ENCODE assay signal across 24 cellular contexts in genomic region chr20:61872371-61872900, GRCh38.
DNase-seq lines count a peak whose midpoint lies in the region; ATAC-seq and TF ChIP-seq lines count a peak whose summit lies in the region.
"Had no signal": no experiment of that assay in that cellular context is flagged by ENCODE, and none has a peak within 500 bp of the region (broad histone marks: within the 10 kb centered on the region; RNA-seq: fewer than 3 reads in every experiment).

No MANE protein-coding gene starts in this region.

- no peak overlapping the region for H3K4ac ChIP-seq in neuronal stem cell (ENCODE audit: low read length)

- no peaks in the 10 kb centered on the region for H3K4me1 ChIP-seq in right cardiac atrium (ENCODE audit: control insufficient read depth, insufficient read depth, low read length)
- H3K4me1 ChIP-seq in right atrium auricular region: no peaks in the 10 kb centered on the region
- H3K4me1 ChIP-seq in RWPE2 (ENCODE audit: insufficient read depth, poor library complexity, severe bottlenecking): no peaks in the 10 kb centered on the region
- no peaks in the 10 kb centered on the region for H3K4me1 ChIP-seq in neuronal stem cell (ENCODE audit: control insufficient read depth in 2 of 2, insufficient read depth in 1 of 2, low read depth in 1 of 2, low read length in 2 of 2)
- H3K4me1 ChIP-seq: BE2C had no signal

- H3K18ac ChIP-seq in neuronal stem cell (ENCODE audit: low read length): peak overlapping the region; percentile 76

- WGBS in right cardiac atrium: 86% methylated on average over 20 of the region's 20 CpGs
- no CpG with 5 or more reads among the region's 20 CpGs for WGBS in neuronal stem cell (ENCODE audit: extremely low coverage in 2 of 2, insufficient read length in 2 of 2, insufficient replicate concordance in 1 of 2), 2 donors

- H2BK120ac ChIP-seq in neuronal stem cell (ENCODE audit: low read depth, low read length): no peak overlapping the region

- no peak overlapping the region for H2BK15ac ChIP-seq in neuronal stem cell (ENCODE audit: low read length)

- ATAC-seq in right cardiac atrium: no peak
- ATAC-seq in RWPE2 (ENCODE audit: low read depth): peak; percentile 6; the same call in 1 of the 3 replicates
- ATAC-seq: GM12878 had no signal

- no peak overlapping the region for H2BK5ac ChIP-seq in neuronal stem cell (ENCODE audit: low read length)

- H3K4me1 Mint-ChIP-seq in activated naive CD4-positive, alpha-beta T cell treated with anti-CD3 and anti-CD28 coated beads for 36 hours (ENCODE audit: low read depth): no peaks in the 10 kb centered on the region
- no peaks in the 10 kb centered on the region for H3K4me1 Mint-ChIP-seq in immature natural killer cell
- H3K4me1 Mint-ChIP-seq: CD14-positive monocyte; CD4-positive, alpha-beta memory T cell; CD4-positive, CD25-positive, alpha-beta regulatory T cell; CD8-positive, alpha-beta memory T cell had no signal

- H3K14ac ChIP-seq in neuronal stem cell (ENCODE audit: low read length): peak overlapping the region; percentile 27

- H4K8ac ChIP-seq in neuronal stem cell (ENCODE audit: low read depth, low read length): no peak overlapping the region

- no peak overlapping the region for H2AFZ ChIP-seq in neuronal stem cell (ENCODE audit: low read length)

- H3K4me2 ChIP-seq in neuronal stem cell (ENCODE audit: insufficient read depth, low read length, poor library complexity, severe bottlenecking): no peak overlapping the region
- H3K4me2 ChIP-seq: BLaER1 had no signal

- no peak overlapping the region for H4K91ac ChIP-seq in neuronal stem cell (ENCODE audit: low read depth, low read length, poor library complexity)

- CTCF ChIA-PET in activated naive CD4-positive, alpha-beta T cell treated with anti-CD3 and anti-CD28 coated beads for 36 hours (lab: Charles Lee): no interaction called here

- no peak overlapping the region for H3K9ac ChIP-seq in neuronal stem cell (ENCODE audit: low read depth, low read length, poor library complexity)
- H3K9ac ChIP-seq: BLaER1 had no signal

- H3K27me3 Mint-ChIP-seq in activated naive CD4-positive, alpha-beta T cell treated with anti-CD3 and anti-CD28 coated beads for 36 hours (ENCODE audit: low read depth): no peaks in the 10 kb centered on the region
- no peaks in the 10 kb centered on the region for H3K27me3 Mint-ChIP-seq in immature natural killer cell (ENCODE audit: low read depth in 3 of 3)
- H3K27me3 Mint-ChIP-seq: CD4-positive, alpha-beta memory T cell; CD4-positive, CD25-positive, alpha-beta regulatory T cell had no signal

- no peak overlapping the region for H3K4me3 Mint-ChIP-seq in activated naive CD4-positive, alpha-beta T cell treated with anti-CD3 and anti-CD28 coated beads for 36 hours
- H3K4me3 Mint-ChIP-seq in immature natural killer cell: no peak overlapping the region
- H3K4me3 Mint-ChIP-seq: CD14-positive monocyte; CD4-positive, alpha-beta memory T cell; CD4-positive, CD25-positive, alpha-beta regulatory T cell; CD8-positive, alpha-beta memory T cell had no signal

- H3K23ac ChIP-seq in neuronal stem cell (ENCODE audit: low read depth, low read length, poor library complexity): no peak overlapping the region

- DNase-seq in right cardiac atrium: peak in 2 of 3 donors; percentile 33 to 36
- DNase-seq in right atrium auricular region (ENCODE audit: low spot score): no peak
- no peak for DNase-seq in RWPE2 (ENCODE audit: low spot score)
- no peak for DNase-seq in neuronal stem cell (ENCODE audit: low spot score)
- no peak for DNase-seq in activated naive CD4-positive, alpha-beta T cell treated with anti-CD3 and anti-CD28 coated beads for 36 hours
- no peak for DNase-seq in immature natural killer cell
- DNase-seq: 8988T; ACHN; BE2C; C1 segment of cervical spinal cord; CD4-positive, alpha-beta memory T cell; CD4-positive, CD25-positive, alpha-beta regulatory T cell; CD8-positive, alpha-beta memory T cell; COR-L47; DMS 273 treated with DMSO at 0.1 percent for 48 hours; DMS153; DMS53; DMS79; DND-41; EL; GDM1 had no signal

- peaks cover 3% of the 10 kb centered on the region for H3K79me1 ChIP-seq in neuronal stem cell (ENCODE audit: low read depth, low read length)

- peak overlapping the region; percentile 27 for H2AK5ac ChIP-seq in neuronal stem cell (ENCODE audit: low read depth, low read length)

- H3K27ac Mint-ChIP-seq in activated naive CD4-positive, alpha-beta T cell treated with anti-CD3 and anti-CD28 coated beads for 36 hours: no peak overlapping the region
- no peak overlapping the region for H3K27ac Mint-ChIP-seq in immature natural killer cell
- H3K27ac Mint-ChIP-seq: CD14-positive monocyte; CD4-positive, alpha-beta memory T cell; CD4-positive, CD25-positive, alpha-beta regulatory T cell; CD8-positive, alpha-beta memory T cell had no signal

- H3K4me3 ChIP-seq in right cardiac atrium (ENCODE audit: low read length) (no peak overlapping the region), right atrium auricular region (no peak overlapping the region), RWPE2 (ENCODE audit: severe bottlenecking) (no peak overlapping the region), neuronal stem cell (ENCODE audit: low read length in 2 of 2) (no peak overlapping the region)
- H3K4me3 ChIP-seq: BLaER1, GM12878 had no signal

- intact Hi-C loops in right cardiac atrium (cut with DNase I): no loop called here
- intact Hi-C loops in activated naive CD4-positive, alpha-beta T cell treated with anti-CD3 and anti-CD28 coated beads for 36 hours (cut with micrococcal nuclease): no loop called here

- no peak overlapping the region for H3K27ac ChIP-seq in right cardiac atrium (ENCODE audit: low read length)
- no peak overlapping the region for H3K27ac ChIP-seq in right atrium auricular region
- H3K27ac ChIP-seq in RWPE2 (ENCODE audit: poor library complexity, severe bottlenecking): no peak overlapping the region
- no peak overlapping the region for H3K27ac ChIP-seq in neuronal stem cell (replicated peaks; ENCODE audit: low read length)
- H3K27ac ChIP-seq: BLaER1 had no signal

- H3K9me3 ChIP-seq in right cardiac atrium (ENCODE audit: control insufficient read depth, low read length): no peaks in the 10 kb centered on the region
- peaks cover 0 to 7% of the 10 kb centered on the region in 2 donors for H3K9me3 ChIP-seq in right atrium auricular region
- H3K9me3 ChIP-seq in RWPE2 (ENCODE audit: severe bottlenecking): peaks cover 3% of the 10 kb centered on the region
- H3K9me3 ChIP-seq in neuronal stem cell (replicated peaks in 1 of 2; ENCODE audit: control insufficient read depth in 2 of 2, insufficient read depth in 1 of 2, low read depth in 1 of 2, low read length in 2 of 2): peaks cover 15 to 18% of the 10 kb centered on the region in 2 donors
- H3K9me3 ChIP-seq: BE2C, BLaER1 had no signal

- H3K36me3 ChIP-seq in right atrium auricular region (no peaks in the 10 kb centered on the region), RWPE2 (ENCODE audit: low read depth) (peaks cover 4% of the 10 kb centered on the region; the same call in 1 of the 2 replicates), neuronal stem cell (replicated peaks in 1 of 2; ENCODE audit: control insufficient read depth in 2 of 2, insufficient read depth in 2 of 2, low read length in 2 of 2) (no peaks in the 10 kb centered on the region)
- H3K36me3 ChIP-seq: BE2C, BLaER1 had no signal

- H3K36me3 Mint-ChIP-seq in activated naive CD4-positive, alpha-beta T cell treated with anti-CD3 and anti-CD28 coated beads for 36 hours (ENCODE audit: low read depth): no peaks in the 10 kb centered on the region
- H3K36me3 Mint-ChIP-seq in immature natural killer cell: no peaks in the 10 kb centered on the region
- H3K36me3 Mint-ChIP-seq: CD14-positive monocyte; CD4-positive, alpha-beta memory T cell; CD4-positive, CD25-positive, alpha-beta regulatory T cell; CD8-positive, alpha-beta memory T cell had no signal

- no peaks in the 10 kb centered on the region for H3K9me3 Mint-ChIP-seq in activated naive CD4-positive, alpha-beta T cell treated with anti-CD3 and anti-CD28 coated beads for 36 hours
- peaks cover 0 to 3% (median 0%) of the 10 kb centered on the region in 6 donors for H3K9me3 Mint-ChIP-seq in immature natural killer cell
- H3K9me3 Mint-ChIP-seq: CD4-positive, alpha-beta memory T cell; CD4-positive, CD25-positive, alpha-beta regulatory T cell; CD8-positive, alpha-beta memory T cell had no signal

- TF ChIP-seq CTCF in right atrium auricular region (IDR thresholded peaks at IDR 0.05) (no peak), RWPE2 (IDR thresholded peaks at IDR 0.05; ENCODE audit: poor library complexity, severe bottlenecking) (no peak)

- H3K27me3 ChIP-seq in right cardiac atrium (ENCODE audit: control insufficient read depth, insufficient read depth): no peaks in the 10 kb centered on the region
- no peaks in the 10 kb centered on the region for H3K27me3 ChIP-seq in right atrium auricular region
- no peaks in the 10 kb centered on the region for H3K27me3 ChIP-seq in RWPE2 (ENCODE audit: insufficient read depth, poor library complexity, severe bottlenecking)
- no peaks in the 10 kb centered on the region for H3K27me3 ChIP-seq in neuronal stem cell (ENCODE audit: control insufficient read depth in 3 of 3, insufficient read depth in 3 of 3, low read depth in 1 of 3, low read length in 3 of 3)
- H3K27me3 ChIP-seq: BE2C, BLaER1 had no signal

- H2BK12ac ChIP-seq in neuronal stem cell (ENCODE audit: low read length): no peak overlapping the region

Comparison
In these comparisons a context has a peak if more than half of its experiments do, and no peak if none do; other contexts are left out.
1. DNase-seq: peak in right cardiac atrium (2 of 3); none in right atrium auricular region (single experiment), RWPE2 (single experiment), neuronal stem cell (single experiment), activated naive CD4-positive, alpha-beta T cell treated with anti-CD3 and anti-CD28 coated beads for 36 hours (single experiment) and immature natural killer cell (0 of 3).